10 cellular contexts compared by ENCODE assay signal in the genomic region with DNA sequence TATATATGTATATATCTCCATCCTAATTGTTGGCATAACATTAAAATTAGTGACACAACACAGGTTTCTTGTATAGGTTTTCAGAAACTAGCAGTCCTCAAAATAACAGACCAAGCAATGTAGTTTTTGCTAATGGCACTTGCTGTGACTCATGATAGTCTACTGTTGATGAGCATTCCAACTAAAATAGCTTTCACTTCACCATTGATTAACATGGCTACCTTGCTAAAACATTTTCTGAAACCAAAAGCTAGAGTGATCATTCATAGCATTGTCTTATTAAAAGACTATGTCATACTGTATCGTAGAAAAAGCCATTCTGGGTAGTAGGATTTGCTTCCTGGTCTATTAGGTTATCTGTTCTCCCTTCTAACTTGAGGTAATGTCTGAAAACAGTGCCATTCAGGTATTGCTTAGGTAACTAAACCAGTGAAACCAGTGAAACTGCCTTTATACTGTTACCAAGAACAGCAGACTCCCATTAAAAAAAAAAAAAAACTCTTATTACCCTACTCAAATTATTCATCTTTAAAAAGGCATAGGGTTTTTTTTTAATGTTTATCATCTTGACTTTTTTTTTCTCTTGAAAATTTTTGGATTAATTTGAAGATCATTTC. TPM values are rescaled to one million over a fixed set of nuclear protein-coding genes. Genes with fewer than 3 reads are reported as not detected.
A peak's percentile ranks its signal among the peaks of the same experiment; 100 is the strongest.
DNase-seq lines count a peak whose midpoint lies in the region; ATAC-seq and TF ChIP-seq lines count a peak whose summit lies in the region.
"Had no signal": no experiment of that assay in that cellular context is flagged by ENCODE, and none has a peak within 500 bp of the region (broad histone marks: within the 10 kb centered on the region; RNA-seq: fewer than 3 reads in every experiment).

No MANE protein-coding gene starts in this region.

- CTCF ChIA-PET in Calu3 (lab: Charles Lee) (no interaction called here), HEK293T (lab: Yijun Ruan, JAX) (interaction anchor here (0.8 kb wide), 1 partner anchor 9 kb away, joined by 3 read pairs; no protein-coding TSS in a partner anchor)
- CTCF ChIA-PET in activated CD4-positive, alpha-beta memory T cell treated with anti-CD3 and anti-CD28 coated beads, Interleukin-2, amount 10 ng/mL, durations not matched to agents 7 days and 5 days (lab: Charles Lee), result interaction anchor here (3.2 kb wide), 1 partner anchor 9 kb away, joined by 12 read pairs; no protein-coding TSS in a partner anchor

- H3K4me1 Mint-ChIP-seq in Calu3 (ENCODE audit: low read depth, unreplicated experiment), result peaks cover 16% of the 10 kb centered on the region
- H3K4me1 Mint-ChIP-seq in activated CD4-positive, alpha-beta memory T cell treated with anti-CD3 and anti-CD28 coated beads, Interleukin-2, amount 10 ng/mL, durations not matched to agents 7 days and 5 days, result peaks cover 33% of the 10 kb centered on the region
- H3K4me1 Mint-ChIP-seq in nephron, result peaks cover 33% of the 10 kb centered on the region

- TF ChIP-seq CTCF in Calu3 (IDR thresholded peaks at IDR 0.05; ENCODE audit: unreplicated experiment) (no peak), nephron (IDR thresholded peaks at IDR 0.05; ENCODE audit: unreplicated experiment in 3 of 3) (no peak)

- DNase-seq in Calu3 (no peak), HEK293T (ENCODE audit: extremely low spot score) (no peak), NCI-H1694 treated with DMSO at 0.1 percent for 48 hours (lab: John Stamatoyannopoulos, UW) (no peak)
- no peak for DNase-seq in activated CD4-positive, alpha-beta memory T cell treated with anti-CD3 and anti-CD28 coated beads, Interleukin-2, amount 10 ng/mL, durations not matched to agents 7 days and 5 days
- DNase-seq: amygdala, H7, NCI-H1092 had no signal

- H3K4me3 Mint-ChIP-seq in Calu3 (ENCODE audit: low read depth, unreplicated experiment), result peak overlapping the region; percentile 91
- peak overlapping the region; percentile 89 for H3K4me3 Mint-ChIP-seq in activated CD4-positive, alpha-beta memory T cell treated with anti-CD3 and anti-CD28 coated beads, Interleukin-2, amount 10 ng/mL, durations not matched to agents 7 days and 5 days
- peak overlapping the region; percentile 92 to 97 (median 96) for H3K4me3 Mint-ChIP-seq in nephron

- H3K9me3 Mint-ChIP-seq in Calu3 (ENCODE audit: low read depth, unreplicated experiment) (no peaks in the 10 kb centered on the region), nephron (no peaks in the 10 kb centered on the region)
- H3K9me3 Mint-ChIP-seq in activated CD4-positive, alpha-beta memory T cell treated with anti-CD3 and anti-CD28 coated beads, Interleukin-2, amount 10 ng/mL, durations not matched to agents 7 days and 5 days, result no peaks in the 10 kb centered on the region

- H3K27ac Mint-ChIP-seq in Calu3 (ENCODE audit: unreplicated experiment), result peak overlapping the region; percentile 98
- H3K27ac Mint-ChIP-seq in activated CD4-positive, alpha-beta memory T cell treated with anti-CD3 and anti-CD28 coated beads, Interleukin-2, amount 10 ng/mL, durations not matched to agents 7 days and 5 days, result peak overlapping the region; percentile 99
- H3K27ac Mint-ChIP-seq in nephron, result peak overlapping the region; percentile 99 to 100 (median 100)

- H3K27me3 Mint-ChIP-seq in Calu3 (ENCODE audit: unreplicated experiment) (no peaks in the 10 kb centered on the region), nephron (ENCODE audit: low read depth) (no peaks in the 10 kb centered on the region)
- no peaks in the 10 kb centered on the region for H3K27me3 Mint-ChIP-seq in activated CD4-positive, alpha-beta memory T cell treated with anti-CD3 and anti-CD28 coated beads, Interleukin-2, amount 10 ng/mL, durations not matched to agents 7 days and 5 days

- POLR2A ChIA-PET in HEK293T (lab: Yijun Ruan, JAX), result interaction anchor here (3.5 kb wide), 1 partner anchor 51 kb away, joined by 13 read pairs; a partner anchor contains a TSS
- POLR2A ChIA-PET in activated CD4-positive, alpha-beta memory T cell treated with anti-CD3 and anti-CD28 coated beads, Interleukin-2, amount 10 ng/mL, durations not matched to agents 7 days and 5 days (lab: Charles Lee), result interaction anchor here (0.6 to 7.3 kb wide), 15 partner anchors 8 to 1290 kb away, joined by 3 to 98 read pairs (median 13); a partner anchor contains a TSS

- intact Hi-C loops in Calu3 (cut with micrococcal nuclease; ENCODE audit: unreplicated experiment), result no loop called here

- no TSS peak for BruUV-seq in Calu3 (replicated peaks; lab: Mats Ljungman, UMichigan)

- H3K36me3 Mint-ChIP-seq in Calu3 (ENCODE audit: insufficient read depth, unreplicated experiment) (peaks cover 35% of the 10 kb centered on the region), nephron (ENCODE audit: low read depth) (peaks cover 4% of the 10 kb centered on the region)
- H3K36me3 Mint-ChIP-seq in activated CD4-positive, alpha-beta memory T cell treated with anti-CD3 and anti-CD28 coated beads, Interleukin-2, amount 10 ng/mL, durations not matched to agents 7 days and 5 days (ENCODE audit: low read depth), result peaks cover 34% of the 10 kb centered on the region

- ATAC-seq in HG03520 (IDR thresholded peaks at IDR 0.05; ENCODE audit: unreplicated experiment) (no peak), HG03045 (IDR thresholded peaks at IDR 0.05; ENCODE audit: unreplicated experiment) (no peak)

TF ChIP-seq in HEK293T, 16 proteins besides CTCF, POLR2A, EP300 and RAD21:
- TF ChIP-seq BHLHE40 (IDR thresholded peaks at IDR 0.05; ENCODE audit: borderline replicate concordance) (no peak), SP1 (IDR thresholded peaks at IDR 0.05) (no peak), ZNF384 (IDR thresholded peaks at IDR 0.05) (0 out of 2 replicates have a peak, but pooled peaks have one; percentile 8), HDGF (IDR thresholded peaks at IDR 0.05; ENCODE audit: borderline replicate concordance) (no peak)

RNA-seq across cellular contexts. Expression of a gene that starts 2.4 kb away (rescaled TPM):
- 187 and 212 TPM in 2 replicates for total RNA-seq in Calu3 (2022)
- total RNA-seq in activated CD4-positive, alpha-beta memory T cell treated with anti-CD3 and anti-CD28 coated beads, Interleukin-2, amount 10 ng/mL, durations not matched to agents 7 days and 5 days, result 100 to 1,000 TPM; 156 to 163 TPM

RNA-seq across cellular contexts. Expression of a gene that starts 51.8 kb away (rescaled TPM):
- 12.6 and 14.9 TPM in 2 replicates for total RNA-seq in Calu3 (2022)
- total RNA-seq in activated CD4-positive, alpha-beta memory T cell treated with anti-CD3 and anti-CD28 coated beads, Interleukin-2, amount 10 ng/mL, durations not matched to agents 7 days and 5 days, result 10 to 100 TPM; 20.0 to 24.4 TPM
